In the genomic region with DNA sequence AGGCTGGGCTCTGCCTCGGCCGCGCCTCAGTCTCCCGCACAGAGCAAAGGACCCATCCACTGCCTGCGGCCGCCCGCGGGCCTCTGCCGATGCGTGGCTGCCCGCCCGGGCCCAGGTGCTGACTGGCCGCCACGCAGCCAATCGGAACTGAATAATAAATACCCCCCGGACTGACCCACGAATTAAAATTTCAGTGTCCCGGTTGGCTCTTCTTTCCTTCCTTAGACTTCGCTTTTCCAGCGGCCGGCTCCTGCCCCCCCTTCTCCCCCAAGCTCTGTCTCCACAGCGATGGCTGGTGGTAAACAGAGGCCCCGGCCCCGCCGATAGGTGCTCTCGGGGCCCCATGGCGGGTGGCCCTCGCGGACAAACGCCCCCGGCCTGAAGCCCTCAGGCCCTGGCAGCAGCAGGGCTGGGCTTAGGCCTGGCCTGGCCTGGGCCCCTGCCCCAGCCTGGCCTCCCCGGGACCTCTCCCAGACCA, we compare ENCODE assay signal across 8 cellular contexts. TPM values are rescaled to one million over a fixed set of nuclear protein-coding genes. Genes with fewer than 3 reads are reported as not detected.
DNase-seq lines count a peak whose midpoint lies in the region; ATAC-seq and TF ChIP-seq lines count a peak whose summit lies in the region.

No MANE protein-coding gene starts in this region.

- peak overlapping the region; percentile 96 for H3K27ac ChIP-seq in A673 (ENCODE audit: low read depth, low read length, poor library complexity, severe bottlenecking)
- peak overlapping the region; percentile 56 for H3K27ac ChIP-seq in brain microvascular endothelial cell
- H3K27ac ChIP-seq in lower lobe of right lung: peak overlapping the region; percentile 91
- H3K27ac ChIP-seq in upper lobe of left lung: peak overlapping the region; percentile 96 to 98 (median 97)

- TF ChIP-seq CTCF in A673 (conservative IDR thresholded peaks at IDR 0.05; ENCODE audit: low read depth, low read length) (no peak), brain microvascular endothelial cell (IDR thresholded peaks at IDR 0.05; ENCODE audit: low read depth, low read length, missing control alignments) (no peak), lower lobe of right lung (IDR thresholded peaks at IDR 0.05) (no peak), upper lobe of left lung (IDR thresholded peaks at IDR 0.05) (no peak)

- no TSS peak for BruUV-seq in A673 (replicated peaks; lab: Mats Ljungman, UMichigan)

- intact Hi-C loops in A673 (cut with micrococcal nuclease; ENCODE audit: unreplicated experiment) (no loop called here), lower lobe of right lung (cut with DNase I) (no loop called here)

- POLR2A ChIA-PET in A673 (lab: Charles Lee; ENCODE audit: low non-redundant PET): no interaction called here

- DNase-seq in A673 (ENCODE audit: low spot score) (no peak), HK-2 (ENCODE audit: unreplicated experiment) (peak; percentile 41), brain microvascular endothelial cell (peak; percentile 31), lower lobe of right lung (peak; percentile 54), upper lobe of left lung (peak; percentile 24 to 87), NCI-H345 treated with DMSO at 0.1 percent for 48 hours (lab: John Stamatoyannopoulos, UW; ENCODE audit: unreplicated experiment) (no peak)
- no peak for DNase-seq in stimulated activated CD4-positive, alpha-beta T cell treated with anti-CD3 and anti-CD28 coated beads, Interleukin-1b, Interleukin-23, amount 100 ng/mL, for 48 hours

- H3K4me3 ChIP-seq in A673 (ENCODE audit: low read depth, low read length, poor library complexity, severe bottlenecking): peak overlapping the region; percentile 90
- peak overlapping the region; percentile 78 for H3K4me3 ChIP-seq in brain microvascular endothelial cell (ENCODE audit: low read depth, low read length)
- H3K4me3 ChIP-seq in lower lobe of right lung: peak overlapping the region; percentile 81
- H3K4me3 ChIP-seq in upper lobe of left lung: peak overlapping the region; percentile 80 to 100 (median 92)

- no peak for TF ChIP-seq EP300 in upper lobe of left lung (IDR thresholded peaks at IDR 0.05)

- in situ Hi-C loops in brain microvascular endothelial cell (cut with HindIII; ENCODE audit: low pct_ligation_motif_present, low sequenced_read_pairs): no loop called here

- H3K36me3 ChIP-seq in A673 (ENCODE audit: insufficient read depth, low read length, poor library complexity, severe bottlenecking) (peaks cover 3% of the 10 kb centered on the region), brain microvascular endothelial cell (replicated peaks) (peaks cover 20% of the 10 kb centered on the region), lower lobe of right lung (peaks cover 6% of the 10 kb centered on the region), upper lobe of left lung (peaks cover 0 to 12% (median 4%) of the 10 kb centered on the region in 4 donors)

- CTCF ChIA-PET in A673 (lab: Charles Lee): no interaction called here

- H3K27me3 ChIP-seq in A673 (replicated peaks; ENCODE audit: insufficient read depth, low read depth, low read length, poor library complexity): no peaks in the 10 kb centered on the region
- no peaks in the 10 kb centered on the region for H3K27me3 ChIP-seq in brain microvascular endothelial cell (replicated peaks)
- H3K27me3 ChIP-seq in lower lobe of right lung (ENCODE audit: low read depth): no peaks in the 10 kb centered on the region
- H3K27me3 ChIP-seq in upper lobe of left lung: no peaks in the 10 kb centered on the region

- ATAC-seq in lower lobe of right lung (no peak), upper lobe of left lung (ENCODE audit: low FRiP score in 2 of 2) (no peak), HG02884 (IDR thresholded peaks at IDR 0.05; ENCODE audit: unreplicated experiment) (no peak)

- TF ChIP-seq POLR2A in upper lobe of left lung (IDR thresholded peaks at IDR 0.05): peak in 1 of 4 donors; percentile 8

- no peaks in the 10 kb centered on the region for H3K9me3 ChIP-seq in A673 (ENCODE audit: low read depth, low read length, poor library complexity, severe bottlenecking)
- H3K9me3 ChIP-seq in lower lobe of right lung: no peaks in the 10 kb centered on the region
- H3K9me3 ChIP-seq in upper lobe of left lung: no peaks in the 10 kb centered on the region

- WGBS in upper lobe of left lung, 2 donors: 7 to 12% methylated on average over 27 to 31 of the region's 32 CpGs

- peaks cover 11% of the 10 kb centered on the region for H3K4me1 ChIP-seq in A673 (ENCODE audit: insufficient read depth, low read length, poor library complexity, severe bottlenecking)
- H3K4me1 ChIP-seq in lower lobe of right lung: peaks cover 66% of the 10 kb centered on the region
- peaks cover 59 to 72% (median 65%) of the 10 kb centered on the region in 4 donors for H3K4me1 ChIP-seq in upper lobe of left lung

RNA-seq across cellular contexts. Expression of a gene that starts 2.6 kb away (rescaled TPM):
- 25.1 and 25.9 TPM in 2 replicates for total RNA-seq in A673 (2021)
- total RNA-seq in lower lobe of right lung: 51.9 TPM
- total RNA-seq in upper lobe of left lung: 100 to 1,000 TPM in 1 of 6 donors, 10 to 100 TPM in 5; 54.1 to 131 (median 72.6) TPM

RNA-seq across cellular contexts. Expression of a gene that starts 56.6 kb away (rescaled TPM):
- 48.1 and 59.1 TPM in 2 replicates for total RNA-seq in A673 (2021)
- total RNA-seq in lower lobe of right lung: 27.6 TPM
- 10 to 100 TPM; 13.7 to 53.4 (median 21.9) TPM for total RNA-seq in upper lobe of left lung

RNA-seq across cellular contexts. Expression of a gene that starts 59.8 kb away (rescaled TPM):
- total RNA-seq in A673 (2021): 185 and 198 TPM in 2 replicates
- total RNA-seq in lower lobe of right lung: 125 TPM
- 100 to 1,000 TPM in 5 of 6 donors, 10 to 100 TPM in 1; 86.8 to 170 (median 134) TPM for total RNA-seq in upper lobe of left lung

Comparison
In these comparisons a context has a peak if more than half of its experiments do, and no peak if none do; other contexts are left out.
1. DNase-seq: peak in HK-2 (single experiment), brain microvascular endothelial cell (single experiment), lower lobe of right lung (single experiment) and upper lobe of left lung (2 of 2); none in A673 (single experiment), stimulated activated CD4-positive, alpha-beta T cell treated with anti-CD3 and anti-CD28 coated beads, Interleukin-1b, Interleukin-23, amount 100 ng/mL, for 48 hours (single experiment) and NCI-H345 treated with DMSO at 0.1 percent for 48 hours (single experiment).
2. Peak in every context shown above with its lines, with median percentiles within 50 percentile points of each other: H3K27ac ChIP-seq and H3K4me3 ChIP-seq.